Comparison of ENCODE assay signal across 2 cellular contexts in the genomic region with DNA sequence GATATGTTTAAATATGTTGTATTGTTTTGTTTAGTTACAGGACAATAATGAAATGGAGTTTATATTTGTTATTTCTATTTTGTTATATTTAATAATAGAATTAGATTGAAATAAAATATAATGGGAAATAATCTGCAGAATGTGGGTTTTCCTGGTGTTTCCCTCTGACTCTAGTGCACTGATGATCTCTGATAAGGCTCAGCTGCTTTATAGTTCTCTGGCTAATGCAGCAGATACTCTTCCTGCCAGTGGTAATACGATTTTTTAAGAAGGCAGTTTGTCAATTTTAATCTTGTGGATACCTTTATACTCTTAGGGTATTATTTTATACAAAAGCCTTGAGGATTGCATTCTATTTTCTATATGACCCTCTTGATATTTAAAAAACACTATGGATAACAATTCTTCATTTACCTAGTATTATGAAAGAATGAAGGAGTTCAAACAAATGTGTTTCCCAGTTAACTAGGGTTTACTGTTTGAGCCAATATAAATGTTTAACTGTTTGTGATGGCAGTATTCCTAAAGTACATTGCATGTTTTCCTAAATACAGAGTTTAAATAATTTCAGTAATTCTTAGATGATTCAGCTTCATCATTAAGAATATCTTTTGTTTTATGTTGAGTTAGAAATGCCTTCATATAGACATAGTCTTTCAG.
TF ChIP-seq lines count a peak whose summit lies in the region.

No MANE protein-coding gene starts in this region.

TF ChIP-seq in liver, 16 proteins besides CTCF, POLR2A, EP300 and RAD21:
- TF ChIP-seq YY1 (IDR thresholded peaks at IDR 0.05) = peak; percentile 12
- TF ChIP-seq, protein P1, sequence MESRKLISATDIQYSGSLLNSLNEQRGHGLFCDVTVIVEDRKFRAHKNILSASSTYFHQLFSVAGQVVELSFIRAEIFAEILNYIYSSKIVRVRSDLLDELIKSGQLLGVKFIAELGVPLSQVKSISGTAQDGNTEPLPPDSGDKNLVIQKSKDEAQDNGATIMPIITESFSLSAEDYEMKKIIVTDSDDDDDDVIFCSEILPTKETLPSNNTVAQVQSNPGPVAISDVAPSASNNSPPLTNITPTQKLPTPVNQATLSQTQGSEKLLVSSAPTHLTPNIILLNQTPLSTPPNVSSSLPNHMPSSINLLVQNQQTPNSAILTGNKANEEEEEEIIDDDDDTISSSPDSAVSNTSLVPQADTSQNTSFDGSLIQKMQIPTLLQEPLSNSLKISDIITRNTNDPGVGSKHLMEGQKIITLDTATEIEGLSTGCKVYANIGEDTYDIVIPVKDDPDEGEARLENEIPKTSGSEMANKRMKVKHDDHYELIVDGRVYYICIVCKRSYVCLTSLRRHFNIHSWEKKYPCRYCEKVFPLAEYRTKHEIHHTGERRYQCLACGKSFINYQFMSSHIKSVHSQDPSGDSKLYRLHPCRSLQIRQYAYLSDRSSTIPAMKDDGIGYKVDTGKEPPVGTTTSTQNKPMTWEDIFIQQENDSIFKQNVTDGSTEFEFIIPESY (IDR thresholded peaks at IDR 0.05) = peak; percentile 8
- no peak for TF ChIP-seq TAF1 (conservative IDR thresholded peaks at IDR 0.05)
- peak; percentile 35 for TF ChIP-seq FOXA2 (IDR thresholded peaks at IDR 0.05)
- peak; percentile 32 to 66 for TF ChIP-seq RXRA (IDR thresholded peaks at IDR 0.05)
- TF ChIP-seq HNF4A (conservative IDR thresholded peaks at IDR 0.05) = no peak
- TF ChIP-seq, protein P2, sequence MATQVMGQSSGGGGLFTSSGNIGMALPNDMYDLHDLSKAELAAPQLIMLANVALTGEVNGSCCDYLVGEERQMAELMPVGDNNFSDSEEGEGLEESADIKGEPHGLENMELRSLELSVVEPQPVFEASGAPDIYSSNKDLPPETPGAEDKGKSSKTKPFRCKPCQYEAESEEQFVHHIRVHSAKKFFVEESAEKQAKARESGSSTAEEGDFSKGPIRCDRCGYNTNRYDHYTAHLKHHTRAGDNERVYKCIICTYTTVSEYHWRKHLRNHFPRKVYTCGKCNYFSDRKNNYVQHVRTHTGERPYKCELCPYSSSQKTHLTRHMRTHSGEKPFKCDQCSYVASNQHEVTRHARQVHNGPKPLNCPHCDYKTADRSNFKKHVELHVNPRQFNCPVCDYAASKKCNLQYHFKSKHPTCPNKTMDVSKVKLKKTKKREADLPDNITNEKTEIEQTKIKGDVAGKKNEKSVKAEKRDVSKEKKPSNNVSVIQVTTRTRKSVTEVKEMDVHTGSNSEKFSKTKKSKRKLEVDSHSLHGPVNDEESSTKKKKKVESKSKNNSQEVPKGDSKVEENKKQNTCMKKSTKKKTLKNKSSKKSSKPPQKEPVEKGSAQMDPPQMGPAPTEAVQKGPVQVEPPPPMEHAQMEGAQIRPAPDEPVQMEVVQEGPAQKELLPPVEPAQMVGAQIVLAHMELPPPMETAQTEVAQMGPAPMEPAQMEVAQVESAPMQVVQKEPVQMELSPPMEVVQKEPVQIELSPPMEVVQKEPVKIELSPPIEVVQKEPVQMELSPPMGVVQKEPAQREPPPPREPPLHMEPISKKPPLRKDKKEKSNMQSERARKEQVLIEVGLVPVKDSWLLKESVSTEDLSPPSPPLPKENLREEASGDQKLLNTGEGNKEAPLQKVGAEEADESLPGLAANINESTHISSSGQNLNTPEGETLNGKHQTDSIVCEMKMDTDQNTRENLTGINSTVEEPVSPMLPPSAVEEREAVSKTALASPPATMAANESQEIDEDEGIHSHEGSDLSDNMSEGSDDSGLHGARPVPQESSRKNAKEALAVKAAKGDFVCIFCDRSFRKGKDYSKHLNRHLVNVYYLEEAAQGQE (IDR thresholded peaks at IDR 0.05) = no peak

TF ChIP-seq in HepG2, 621 proteins besides CTCF, POLR2A, EP300 and RAD21:
- no peak for TF ChIP-seq ZFP62 (CRISPR knock-in tag; IDR thresholded peaks at IDR 0.05)
- no peak for TF ChIP-seq ZNF768 (CRISPR knock-in tag; IDR thresholded peaks at IDR 0.05)
- no peak for TF ChIP-seq TAF15 (IDR thresholded peaks at IDR 0.05; ENCODE audit: low read depth, low read length, poor library complexity, severe bottlenecking)
- TF ChIP-seq SMC3 (IDR thresholded peaks at IDR 0.05; ENCODE audit: low read length) = no peak
- TF ChIP-seq MAFK (conservative IDR thresholded peaks at IDR 0.05 in 1 of 2, IDR thresholded peaks at IDR 0.05 in 1 of 2; ENCODE audit: low read length in 2 of 2) = 0 out of 4 replicates have a peak, but pooled peaks of 1 of the 2 experiments have one; percentile 5
